Comparison of ENCODE assay signal across 25 cellular contexts in the genomic region with DNA sequence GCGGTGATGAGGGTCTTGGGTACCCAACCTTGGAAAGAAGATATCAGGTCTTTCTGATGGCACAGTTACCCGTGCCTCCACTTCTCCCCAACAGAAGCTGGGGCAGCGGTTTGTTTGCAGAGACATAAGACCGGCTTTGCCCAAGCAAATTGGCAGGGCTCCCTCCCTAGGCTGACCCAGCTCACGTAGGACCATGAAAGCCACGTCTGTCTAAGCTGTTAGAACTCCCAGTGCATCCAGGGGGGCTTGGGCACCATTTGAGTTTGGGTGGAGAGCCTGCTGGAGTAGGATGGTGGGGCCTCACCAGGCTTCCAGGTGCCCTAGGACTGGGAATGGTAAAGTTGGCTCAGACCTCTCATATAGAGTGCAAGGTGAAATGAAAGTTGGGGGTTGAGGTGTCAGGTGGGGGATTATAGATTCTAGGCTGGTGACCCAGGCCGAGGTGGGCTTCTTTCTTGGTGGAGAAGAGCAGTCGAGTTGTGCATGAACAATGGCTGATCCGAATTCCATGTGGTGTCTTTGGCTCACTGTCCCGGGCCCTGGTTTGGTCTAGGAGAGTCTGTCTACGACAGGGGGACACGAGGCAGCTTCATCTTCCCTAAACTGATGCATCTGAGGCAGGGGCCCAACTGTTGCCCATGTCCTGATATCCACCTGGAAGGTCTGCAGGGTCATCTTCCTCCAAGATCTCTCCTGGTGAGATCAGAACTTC. TPM values are rescaled to one million over a fixed set of nuclear protein-coding genes. Genes with fewer than 3 reads are reported as not detected.
A peak's percentile ranks its signal among the peaks of the same experiment; 100 is the strongest.
DNase-seq lines count a peak whose midpoint lies in the region; ATAC-seq, FAIRE-seq and TF ChIP-seq lines count a peak whose summit lies in the region.
"Had no signal": no experiment of that assay in that cellular context is flagged by ENCODE, and none has a peak within 500 bp of the region (broad histone marks: within the 10 kb centered on the region; RNA-seq: fewer than 3 reads in every experiment).

No MANE protein-coding gene starts in this region.

- H2AFZ ChIP-seq in keratinocyte (ENCODE audit: control insufficient read depth, low read length) (no peak overlapping the region), OCI-LY7 (ENCODE audit: low read length) (no peak overlapping the region)

- intact Hi-C loops in OCI-LY7 (cut with micrococcal nuclease; ENCODE audit: unreplicated experiment), result loop anchor here (10.0 kb wide), 1 partner anchor 462 kb away; no protein-coding TSS in a partner anchor

- H3K79me2 ChIP-seq in keratinocyte (ENCODE audit: control insufficient read depth, insufficient read depth, low read length) (no peaks in the 10 kb centered on the region), OCI-LY7 (ENCODE audit: insufficient read depth, low read depth, low read length) (no peaks in the 10 kb centered on the region)

- dilution Hi-C loops in keratinocyte (cut with MboI; ENCODE audit: extremely low pct_ligation_motif_present, low sequenced_read_pairs), result no loop called here

- H3K4me3 ChIP-seq in keratinocyte (ENCODE audit: control insufficient read depth in 2 of 3, extremely low read depth in 1 of 3, insufficient read depth in 2 of 3, low read depth in 1 of 3, low read length in 3 of 3), result no peak overlapping the region
- peak overlapping the region in 6 of 7 experiments; percentile 32 to 72 (median 52) for H3K4me3 ChIP-seq in skin epidermis
- no peak overlapping the region for H3K4me3 ChIP-seq in OCI-LY7 (ENCODE audit: low read depth, low read length, poor library complexity, severe bottlenecking)
- H3K4me3 ChIP-seq: prostate gland, transverse colon had no signal

- H4K20me1 ChIP-seq in keratinocyte (ENCODE audit: control insufficient read depth, extremely low read depth, insufficient read depth, low read length), result no peaks in the 10 kb centered on the region
- no peaks in the 10 kb centered on the region for H4K20me1 ChIP-seq in OCI-LY7 (ENCODE audit: insufficient read depth, low read length)

- POLR2A ChIA-PET in T-cell (lab: Charles Lee) (no interaction called here), OCI-LY7 (lab: Charles Lee) (interaction anchor here (0.7 kb wide), 1 partner anchor 1927 kb away, joined by 3 read pairs; no protein-coding TSS in a partner anchor)

- peaks cover 10 to 20% (median 18%) of the 10 kb centered on the region in 3 donors for H3K4me1 Mint-ChIP-seq in T-cell

- no peaks in the 10 kb centered on the region for H3K9me1 ChIP-seq in keratinocyte (ENCODE audit: control insufficient read depth, extremely low read depth, insufficient read depth, low read length)

- H3K9me3 ChIP-seq in ES-I3 (ENCODE audit: control insufficient read depth, insufficient read depth, low read length) (no peaks in the 10 kb centered on the region), keratinocyte (ENCODE audit: control insufficient read depth, low read depth, low read length) (no peaks in the 10 kb centered on the region), OCI-LY7 (ENCODE audit: low read length) (no peaks in the 10 kb centered on the region)
- H3K9me3 ChIP-seq: prostate gland, transverse colon had no signal

- H3K36me3 ChIP-seq in ES-I3 (ENCODE audit: insufficient read depth, low read length) (no peaks in the 10 kb centered on the region), keratinocyte (ENCODE audit: control insufficient read depth in 2 of 2, extremely low read depth in 1 of 2, insufficient read depth in 2 of 2, low read length in 2 of 2) (no peaks in the 10 kb centered on the region), OCI-LY7 (ENCODE audit: insufficient read depth, low read length) (no peaks in the 10 kb centered on the region)
- H3K36me3 ChIP-seq: prostate gland, transverse colon had no signal

- no peaks in the 10 kb centered on the region; the same call in 1 of the 2 replicates for H3K4me1 ChIP-seq in ES-I3 (ENCODE audit: insufficient read depth, low read length)
- peaks cover 26% of the 10 kb centered on the region for H3K4me1 ChIP-seq in keratinocyte (ENCODE audit: control insufficient read depth, extremely low read depth, insufficient read depth, low read length)
- no peaks in the 10 kb centered on the region for H3K4me1 ChIP-seq in OCI-LY7 (ENCODE audit: insufficient read depth, low read length, poor library complexity, severe bottlenecking)
- H3K4me1 ChIP-seq: prostate gland had no signal

- peak overlapping the region; percentile 86 for H3K4me2 ChIP-seq in keratinocyte (ENCODE audit: control insufficient read depth, extremely low read depth, insufficient read depth, low read depth, low read length)
- no peak overlapping the region for H3K4me2 ChIP-seq in OCI-LY7 (ENCODE audit: low read length)

- no peak for FAIRE-seq in keratinocyte (lab: Jason Lieb, UNC)
- FAIRE-seq: D721Med, GM18507, HepG2 had no signal

- no TSS peak for BruUV-seq in OCI-LY7 (replicated peaks; lab: Mats Ljungman, UMichigan)

- CTCF ChIA-PET in T-cell (lab: Charles Lee), result no interaction called here
- CTCF ChIA-PET in OCI-LY7 (lab: Charles Lee; ENCODE audit: unreplicated experiment), result no interaction called here

- H3K4me3 Mint-ChIP-seq in T-cell, result peak overlapping the region in 2 of 3 donors; percentile 34 to 81

- H3K27me3 ChIP-seq in keratinocyte (ENCODE audit: control insufficient read depth, extremely low read depth, insufficient read depth, low read length), result peaks cover 46% of the 10 kb centered on the region

- H3K27ac ChIP-seq in keratinocyte (ENCODE audit: control insufficient read depth, insufficient read depth, low read length), result no peak overlapping the region
- peak overlapping the region in 7 of 21 experiments; percentile 2 to 78 (median 22) for H3K27ac ChIP-seq in skin epidermis
- H3K27ac ChIP-seq in OCI-LY7 (ENCODE audit: low read depth, low read length, poor library complexity, severe bottlenecking), result no peak overlapping the region
- H3K27ac ChIP-seq: prostate gland, transverse colon had no signal

- peak overlapping the region in 1 of 2 donors; percentile 52 for H3K27ac Mint-ChIP-seq in T-cell

- H3K9ac ChIP-seq in ES-I3 (ENCODE audit: low read depth, low read length) (peak overlapping the region; percentile 8; the same call in 1 of the 2 replicates), keratinocyte (ENCODE audit: control insufficient read depth, extremely low read depth, insufficient read depth, low read length) (no peak overlapping the region)

- TF ChIP-seq CTCF in keratinocyte (optimal IDR thresholded peaks at IDR 0.05 in 1 of 3, IDR thresholded peaks at IDR 0.05 in 1 of 3, conservative IDR thresholded peaks at IDR 0.05 in 1 of 3; ENCODE audit: extremely low read depth in 1 of 3, insufficient read depth in 2 of 3, low read length in 3 of 3), result no peak
- TF ChIP-seq CTCF in OCI-LY7 (conservative IDR thresholded peaks at IDR 0.05; ENCODE audit: low read length), result no peak

- H3K36me3 Mint-ChIP-seq in T-cell, result no peaks in the 10 kb centered on the region

- DNase-seq in T-cell (no peak), keratinocyte (ENCODE audit: low read depth, low spot score) (no peak), epidermal melanocyte (ENCODE audit: insufficient read length, low spot score) (no peak), OCI-LY7 (ENCODE audit: low spot score) (no peak)
- DNase-seq: activated CD4-positive, alpha-beta T cell treated with anti-CD3 and anti-CD28 coated beads for 4 hours; activated gamma-delta T cell treated with Interleukin-2 at 50 U/mL for 16 hours; AML-193; amygdala; erythroblast; foreskin melanocyte; hippocampal formation; NCI-H1105; NCI-H2107; NCI-H510A; stimulated activated CD4-positive, alpha-beta T cell treated with anti-CD3 and anti-CD28 coated beads, Interleukin-2, amount 100 ng/mL, for 24 hours; stimulated activated naive CD4-positive, alpha-beta T cell treated with Interleukin-2 at 50 U/mL for 16 hours; transverse colon had no signal

- ATAC-seq in T-cell (replicated peaks in 1 of 4) (no peak), HG03025 (IDR thresholded peaks at IDR 0.05; ENCODE audit: low FRiP score, unreplicated experiment) (no peak)
- ATAC-seq: HepG2, SK-N-SH treated with all-trans-retinoic acid at 6 μM for 48 hours had no signal

- no peaks in the 10 kb centered on the region for H3K9me2 ChIP-seq in OCI-LY7 (ENCODE audit: insufficient read depth, low read length)

- H3K27me3 Mint-ChIP-seq in T-cell, result peaks cover 57 to 61% of the 10 kb centered on the region in 2 donors

- no peaks in the 10 kb centered on the region for H3K9me3 Mint-ChIP-seq in T-cell

RNA-seq across cellular contexts. Expression of a gene that starts 3.4 kb away (rescaled TPM):
- total RNA-seq in T-cell, result under 1 TPM; 0.28 to 0.72 (median 0.64) TPM
- polyA plus RNA-seq in keratinocyte, result 0.32 to 1.3 TPM (median 0.59 TPM) in 3 replicates
- 0.71 TPM for polyA plus RNA-seq in keratinocyte (2011; ENCODE audit: low read depth)
- 0.33 and 0.84 TPM in 2 replicates for polyA plus RNA-seq in keratinocyte (2011; cell fraction: cytosol; rRNA removed)
- polyA plus RNA-seq in keratinocyte (2011; cell fraction: nucleus; rRNA removed), result 0.52 and 1.7 TPM in 2 replicates
- 0.87 and 2.2 TPM in 2 replicates for polyA plus RNA-seq in keratinocyte (2012; ENCODE audit: low replicate concordance)
- polyA minus RNA-seq in keratinocyte, result 0.61 to 0.72 TPM (median 0.63 TPM) in 3 replicates
- 3.3 TPM for polyA minus RNA-seq in keratinocyte (2011; cell fraction: cytosol; rRNA and poly(A)+ RNA removed)
- 1.7 and 1.8 TPM in 2 replicates for polyA minus RNA-seq in keratinocyte (2011; cell fraction: nucleus; rRNA and poly(A)+ RNA removed)
- total RNA-seq in OCI-LY7 (2014; rRNA removed; shearing (Covaris generic)), result 0.08 and 0.13 TPM in 2 replicates
- not detected in 2 replicates for total RNA-seq in OCI-LY7 (2022)
- total RNA-seq: HepG2, transverse colon had no signal
- polyA plus RNA-seq: HepG2 had no signal

RNA-seq across cellular contexts. Expression of a gene that starts 30.7 kb away (rescaled TPM):
- 10 to 100 TPM in 3 of 5 donors, 1 to 10 TPM in 2; 8.5 to 18.3 (median 15.9) TPM for total RNA-seq in T-cell
- polyA plus RNA-seq in keratinocyte, result 24.1 to 50.0 TPM (median 49.1 TPM) in 3 replicates
- polyA plus RNA-seq in keratinocyte (2011; ENCODE audit: low read depth), result 145 TPM
- polyA plus RNA-seq in keratinocyte (2011; cell fraction: cytosol; rRNA removed), result 26.4 and 35.2 TPM in 2 replicates
- polyA plus RNA-seq in keratinocyte (2011; cell fraction: nucleus; rRNA removed), result 24.5 and 39.0 TPM in 2 replicates
- polyA plus RNA-seq in keratinocyte (2012; ENCODE audit: low replicate concordance), result 31.7 and 64.5 TPM in 2 replicates
- 5.7 to 12.6 TPM (median 7.4 TPM) in 3 replicates for polyA minus RNA-seq in keratinocyte
- 15.3 TPM for polyA minus RNA-seq in keratinocyte (2011; cell fraction: cytosol; rRNA and poly(A)+ RNA removed)
- polyA minus RNA-seq in keratinocyte (2011; cell fraction: nucleus; rRNA and poly(A)+ RNA removed), result 6.4 and 13.8 TPM in 2 replicates
- 43.8 and 61.1 TPM in 2 replicates for total RNA-seq in OCI-LY7 (2014; rRNA removed; shearing (Covaris generic))
- 40.1 and 42.1 TPM in 2 replicates for total RNA-seq in OCI-LY7 (2022)

RNA-seq across cellular contexts. Expression of a gene that starts 37.9 kb away (rescaled TPM):
- total RNA-seq in T-cell (10 to 100 TPM in 2 of 5 donors, 1 to 10 TPM in 3; 4.1 to 19.3 (median 8.1) TPM), OCI-LY7 (2022) (1.2 and 1.8 TPM in 2 replicates)
- polyA plus RNA-seq in keratinocyte, result 5.1 to 24.6 TPM (median 5.2 TPM) in 3 replicates
- 6.6 TPM for polyA plus RNA-seq in keratinocyte (2011; ENCODE audit: low read depth)
- polyA plus RNA-seq in keratinocyte (2011; cell fraction: cytosol; rRNA removed), result 9.0 and 16.5 TPM in 2 replicates
- polyA plus RNA-seq in keratinocyte (2011; cell fraction: nucleus; rRNA removed), result 10.2 and 14.7 TPM in 2 replicates
- 11.9 and 29.7 TPM in 2 replicates for polyA plus RNA-seq in keratinocyte (2012; ENCODE audit: low replicate concordance)
- polyA minus RNA-seq in keratinocyte, result 16.0 to 51.9 TPM (median 20.1 TPM) in 3 replicates
- polyA minus RNA-seq in keratinocyte (2011; cell fraction: cytosol; rRNA and poly(A)+ RNA removed), result 16.7 TPM
- 9.4 and 14.0 TPM in 2 replicates for polyA minus RNA-seq in keratinocyte (2011; cell fraction: nucleus; rRNA and poly(A)+ RNA removed)
- total RNA-seq in OCI-LY7 (2014; rRNA removed; shearing (Covaris generic)), result 0.21 and 0.63 TPM in 2 replicates

RNA-seq across cellular contexts. Expression of a gene that starts 53.4 kb away (rescaled TPM):
- total RNA-seq in T-cell, result 10 to 100 TPM; 45.2 to 69.9 (median 53.0) TPM
- polyA plus RNA-seq in keratinocyte, result 26.4 to 47.0 TPM (median 44.5 TPM) in 3 replicates
- 125 TPM for polyA plus RNA-seq in keratinocyte (2011; ENCODE audit: low read depth)
- polyA plus RNA-seq in keratinocyte (2011; cell fraction: cytosol; rRNA removed), result 27.8 and 45.9 TPM in 2 replicates
- 37.7 and 48.5 TPM in 2 replicates for polyA plus RNA-seq in keratinocyte (2011; cell fraction: nucleus; rRNA removed)
- 30.4 and 59.0 TPM in 2 replicates for polyA plus RNA-seq in keratinocyte (2012; ENCODE audit: low replicate concordance)
- 7.8 to 38.2 TPM (median 21.6 TPM) in 3 replicates for polyA minus RNA-seq in keratinocyte
- polyA minus RNA-seq in keratinocyte (2011; cell fraction: cytosol; rRNA and poly(A)+ RNA removed), result 37.4 TPM
- polyA minus RNA-seq in keratinocyte (2011; cell fraction: nucleus; rRNA and poly(A)+ RNA removed), result 19.1 and 28.4 TPM in 2 replicates
- total RNA-seq in OCI-LY7 (2014; rRNA removed; shearing (Covaris generic)), result 89.5 and 155 TPM in 2 replicates
- total RNA-seq in OCI-LY7 (2022), result 106 and 133 TPM in 2 replicates

Comparison
In these comparisons a context has a peak if more than half of its experiments do, and no peak if none do; other contexts are left out.
1. H3K4me3 ChIP-seq: peak in skin epidermis (6 of 7); none in keratinocyte (0 of 3) and OCI-LY7 (single experiment).